15 cellular contexts compared by ENCODE assay signal in genomic region chrX:132924426-132924825, GRCh38.
A peak's percentile ranks its signal among the peaks of the same experiment; 100 is the strongest.
DNase-seq lines count a peak whose midpoint lies in the region; ATAC-seq and TF ChIP-seq lines count a peak whose summit lies in the region.
"Had no signal": no experiment of that assay in that cellular context is flagged by ENCODE, and none has a peak within 500 bp of the region (broad histone marks: within the 10 kb centered on the region; RNA-seq: fewer than 3 reads in every experiment).

No MANE protein-coding gene starts in this region.

- peaks cover 21% of the 10 kb centered on the region for H3K4me1 Mint-ChIP-seq in nephron progenitor cell
- H3K4me1 Mint-ChIP-seq in stimulated activated naive B cell treated with anti-CD40 and anti-IgM and Interleukin-4, amounts not matched to agents 10 μg/mL and 1 μg/mL and 100 μg/mL, for 72 hours: no peaks in the 10 kb centered on the region
- H3K4me1 Mint-ChIP-seq: B cell had no signal

- DNase-seq in ELF-1 (ENCODE audit: low read depth, low spot score): peak; percentile 82
- DNase-seq in nephron progenitor cell: no peak
- no peak for DNase-seq in hippocampal formation (lab: John Stamatoyannopoulos, UW)
- DNase-seq in stimulated activated naive B cell treated with anti-CD40 and anti-IgM and Interleukin-4, amounts not matched to agents 10 μg/mL and 1 μg/mL and 100 μg/mL, for 72 hours: no peak
- DNase-seq: 8988T; ACHN; Caco-2; Calu3; CD4-positive, alpha-beta T cell; CD8-positive, alpha-beta T cell; DMS79 treated with DMSO at 0.1 percent for 48 hours; GDM1 had no signal

- H3K9me3 Mint-ChIP-seq in nephron progenitor cell: peaks cover 15% of the 10 kb centered on the region
- peaks cover 0 to 3% of the 10 kb centered on the region in 2 donors for H3K9me3 Mint-ChIP-seq in stimulated activated naive B cell treated with anti-CD40 and anti-IgM and Interleukin-4, amounts not matched to agents 10 μg/mL and 1 μg/mL and 100 μg/mL, for 72 hours
- H3K9me3 Mint-ChIP-seq: CD4-positive, alpha-beta T cell; CD8-positive, alpha-beta T cell had no signal

- no peak for ATAC-seq in stimulated activated naive B cell treated with anti-CD40 and anti-IgM and Interleukin-4, amounts not matched to agents 10 μg/mL and 1 μg/mL and 100 μg/mL, for 72 hours (replicated peaks)
- no peak for ATAC-seq in GM18873 (IDR thresholded peaks at IDR 0.05; ENCODE audit: low FRiP score, unreplicated experiment)
- ATAC-seq: CD8-positive, alpha-beta T cell; GM12878 had no signal

- H3K4me3 Mint-ChIP-seq in nephron progenitor cell: no peak overlapping the region
- H3K4me3 Mint-ChIP-seq in stimulated activated naive B cell treated with anti-CD40 and anti-IgM and Interleukin-4, amounts not matched to agents 10 μg/mL and 1 μg/mL and 100 μg/mL, for 72 hours: no peak overlapping the region
- H3K4me3 Mint-ChIP-seq: B cell; CD4-positive, alpha-beta T cell; CD8-positive, alpha-beta T cell had no signal

- peaks cover 28% of the 10 kb centered on the region for H3K36me3 Mint-ChIP-seq in nephron progenitor cell (ENCODE audit: low read depth)
- H3K36me3 Mint-ChIP-seq in stimulated activated naive B cell treated with anti-CD40 and anti-IgM and Interleukin-4, amounts not matched to agents 10 μg/mL and 1 μg/mL and 100 μg/mL, for 72 hours: no peaks in the 10 kb centered on the region
- H3K36me3 Mint-ChIP-seq: CD8-positive, alpha-beta T cell had no signal

- no peak for TF ChIP-seq CTCF in nephron progenitor cell (IDR thresholded peaks at IDR 0.05)

- peak overlapping the region; percentile 57 for H3K27ac Mint-ChIP-seq in nephron progenitor cell
- no peak overlapping the region for H3K27ac Mint-ChIP-seq in stimulated activated naive B cell treated with anti-CD40 and anti-IgM and Interleukin-4, amounts not matched to agents 10 μg/mL and 1 μg/mL and 100 μg/mL, for 72 hours
- H3K27ac Mint-ChIP-seq: B cell; CD4-positive, alpha-beta T cell; CD8-positive, alpha-beta T cell had no signal

- peaks cover 4% of the 10 kb centered on the region for H3K27me3 Mint-ChIP-seq in nephron progenitor cell (ENCODE audit: low read depth, poor library complexity)
- peaks cover 4 to 10% of the 10 kb centered on the region in 2 donors for H3K27me3 Mint-ChIP-seq in stimulated activated naive B cell treated with anti-CD40 and anti-IgM and Interleukin-4, amounts not matched to agents 10 μg/mL and 1 μg/mL and 100 μg/mL, for 72 hours
- H3K27me3 Mint-ChIP-seq: B cell; CD4-positive, alpha-beta T cell had no signal
